1 cellular context compared by ENCODE assay signal in genomic region chr17:27529230-27529796, GRCh38.
TF ChIP-seq lines count a peak whose summit lies in the region.

No MANE protein-coding gene starts in this region.

TF ChIP-seq in K562, 482 proteins besides CTCF, POLR2A, EP300 and RAD21 (continued from another document and continues in another):
- no peak for TF ChIP-seq FOXO4 (CRISPR knock-in tag; IDR thresholded peaks at IDR 0.05)
- TF ChIP-seq TBL1XR1 (IDR thresholded peaks at IDR 0.05; ENCODE audit: low read length in 2 of 2), result peak in 1 of 2 experiments; percentile 98; a peak in 2 of 4 replicates
- no peak for TF ChIP-seq TGIF2 (CRISPR knock-in tag; IDR thresholded peaks at IDR 0.05)
- TF ChIP-seq POLR2H (tag; IDR thresholded peaks at IDR 0.05; ENCODE audit: low read depth), result peak; percentile 60; the same call in 1 of the 2 replicates
- TF ChIP-seq ZNF24 (IDR thresholded peaks at IDR 0.05), result peak; percentile 54; the same call in 1 of the 2 replicates
- no peak for TF ChIP-seq RREB1 (CRISPR knock-in tag; IDR thresholded peaks at IDR 0.05)
- no peak for TF ChIP-seq ZZZ3 (IDR thresholded peaks at IDR 0.05)
- TF ChIP-seq ZNF668 (CRISPR knock-in tag; IDR thresholded peaks at IDR 0.05), result peak; percentile 94
- TF ChIP-seq ZNF197 (CRISPR knock-in tag; IDR thresholded peaks at IDR 0.05; ENCODE audit: low read depth), result 0 out of 2 replicates have a peak, but pooled peaks have one; percentile 29
- no peak for TF ChIP-seq TEAD2 (tag; IDR thresholded peaks at IDR 0.05)
- TF ChIP-seq TRIM24 (IDR thresholded peaks at IDR 0.05), result peak; percentile 36 to 69; a peak in 3 of 4 replicates
- peak; percentile 66; the same call in 1 of the 2 replicates for TF ChIP-seq NBN (IDR thresholded peaks at IDR 0.05; ENCODE audit: low read depth)
- peak; percentile 71; the same call in 1 of the 2 replicates for TF ChIP-seq GABPB2 (CRISPR knock-in tag; conservative IDR thresholded peaks at IDR 0.05)
- TF ChIP-seq SRSF3 (IDR thresholded peaks at IDR 0.05; ENCODE audit: insufficient read depth, low read length), result no peak
- peak; percentile 82 for TF ChIP-seq L3MBTL2 (IDR thresholded peaks at IDR 0.05)
- TF ChIP-seq PPARD (CRISPR knock-in tag; IDR thresholded peaks at IDR 0.05), result 0 out of 2 replicates have a peak, but pooled peaks have one; percentile 18
- peak; percentile 86 for TF ChIP-seq SMARCA4 (IDR thresholded peaks at IDR 0.05)
- TF ChIP-seq ZNF140 (CRISPR knock-in tag; IDR thresholded peaks at IDR 0.05), result no peak; the same call in 1 of the 2 replicates
- peak; percentile 51; the same call in 1 of the 2 replicates for TF ChIP-seq HNRNPL (IDR thresholded peaks at IDR 0.05; ENCODE audit: low read depth, low read length)
- no peak for TF ChIP-seq ZNF282 (CRISPR knock-in tag; IDR thresholded peaks at IDR 0.05)
- TF ChIP-seq ZNF384 (IDR thresholded peaks at IDR 0.05; ENCODE audit: low read depth, low read length), result peak; percentile 93
- TF ChIP-seq HMG20A (CRISPR knock-in tag; conservative IDR thresholded peaks at IDR 0.05), result no peak
- TF ChIP-seq ZNF121 (CRISPR knock-in tag; conservative IDR thresholded peaks at IDR 0.05), result no peak
- TF ChIP-seq, protein P1, sequence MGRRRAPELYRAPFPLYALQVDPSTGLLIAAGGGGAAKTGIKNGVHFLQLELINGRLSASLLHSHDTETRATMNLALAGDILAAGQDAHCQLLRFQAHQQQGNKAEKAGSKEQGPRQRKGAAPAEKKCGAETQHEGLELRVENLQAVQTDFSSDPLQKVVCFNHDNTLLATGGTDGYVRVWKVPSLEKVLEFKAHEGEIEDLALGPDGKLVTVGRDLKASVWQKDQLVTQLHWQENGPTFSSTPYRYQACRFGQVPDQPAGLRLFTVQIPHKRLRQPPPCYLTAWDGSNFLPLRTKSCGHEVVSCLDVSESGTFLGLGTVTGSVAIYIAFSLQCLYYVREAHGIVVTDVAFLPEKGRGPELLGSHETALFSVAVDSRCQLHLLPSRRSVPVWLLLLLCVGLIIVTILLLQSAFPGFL (CRISPR knock-in tag; IDR thresholded peaks at IDR 0.05), result no peak
- no peak for TF ChIP-seq MYBL2 (IDR thresholded peaks at IDR 0.05; ENCODE audit: low read depth)
- no peak for TF ChIP-seq MYBL2 (CRISPR knock-in tag; IDR thresholded peaks at IDR 0.05; ENCODE audit: borderline replicate concordance)
- no peak for TF ChIP-seq PHF8 (IDR thresholded peaks at IDR 0.05; ENCODE audit: borderline replicate concordance, low read length)
- TF ChIP-seq POLR2B (IDR thresholded peaks at IDR 0.05; ENCODE audit: low read depth, partially characterized antibody), result no peak
- TF ChIP-seq HINFP (tag; conservative IDR thresholded peaks at IDR 0.05; ENCODE audit: low read depth), result peak; percentile 78; the same call in 1 of the 2 replicates
- TF ChIP-seq NFE2 (IDR thresholded peaks at IDR 0.05; ENCODE audit: low read depth), result peak; percentile 10; the same call in 1 of the 2 replicates
- no peak for TF ChIP-seq GTF2E2 (tag; IDR thresholded peaks at IDR 0.05)
- TF ChIP-seq THAP12 (CRISPR knock-in tag; IDR thresholded peaks at IDR 0.05), result no peak
- TF ChIP-seq SMARCE1 (IDR thresholded peaks at IDR 0.05), result peak; percentile 82
- peak; percentile 85 for TF ChIP-seq STAT5A (IDR thresholded peaks at IDR 0.05; ENCODE audit: borderline replicate concordance, low read length)
- TF ChIP-seq KHSRP (IDR thresholded peaks at IDR 0.05), result no peak
- peak; percentile 90 to 99; a peak in 3 of 4 replicates for TF ChIP-seq SRF (CRISPR knock-in tag; IDR thresholded peaks at IDR 0.05)
- no peak for TF ChIP-seq CBX2 (IDR thresholded peaks at IDR 0.05; ENCODE audit: insufficient read depth, low read length, poor library complexity, severe bottlenecking)
- no peak for TF ChIP-seq IRF2 (CRISPR knock-in tag; IDR thresholded peaks at IDR 0.05)
- peak; percentile 88 for TF ChIP-seq SOX6 (IDR thresholded peaks at IDR 0.05)
- TF ChIP-seq ZNF740 (CRISPR knock-in tag; IDR thresholded peaks at IDR 0.05), result no peak
- peak in 1 of 2 experiments; percentile 55; a peak in 1 of 4 replicates for TF ChIP-seq ZNF740 (tag; IDR thresholded peaks at IDR 0.05)
- TF ChIP-seq ID3 (CRISPR knock-in tag; IDR thresholded peaks at IDR 0.05), result peak; percentile 53; the same call in 1 of the 2 replicates
- TF ChIP-seq ID3 (tag; IDR thresholded peaks at IDR 0.05), result peak; percentile 84
- no peak for TF ChIP-seq NCOA4 (IDR thresholded peaks at IDR 0.05; ENCODE audit: partially characterized antibody)
- TF ChIP-seq SUPT5H (IDR thresholded peaks at IDR 0.05), result no peak
- 0 out of 2 replicates have a peak, but pooled peaks have one; percentile 22 for TF ChIP-seq BHLHE40 (IDR thresholded peaks at IDR 0.05; ENCODE audit: low read length)
- no peak for TF ChIP-seq ZNF551 (CRISPR knock-in tag; IDR thresholded peaks at IDR 0.05)
- 0 out of 2 replicates have a peak, but pooled peaks have one; percentile 51 for TF ChIP-seq PYGO2 (tag; IDR thresholded peaks at IDR 0.05)
- no peak for TF ChIP-seq CBX1 (IDR thresholded peaks at IDR 0.05; ENCODE audit: low read depth)
- TF ChIP-seq, protein P2, sequence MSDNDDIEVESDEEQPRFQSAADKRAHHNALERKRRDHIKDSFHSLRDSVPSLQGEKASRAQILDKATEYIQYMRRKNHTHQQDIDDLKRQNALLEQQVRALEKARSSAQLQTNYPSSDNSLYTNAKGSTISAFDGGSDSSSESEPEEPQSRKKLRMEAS (CRISPR knock-in tag; IDR thresholded peaks at IDR 0.05), result no peak
- peak; percentile 100 for TF ChIP-seq SMAD4 (CRISPR knock-in tag; conservative IDR thresholded peaks at IDR 0.05)
- TF ChIP-seq HDAC8 (tag; IDR thresholded peaks at IDR 0.05), result no peak; the same call in none of the 2 replicates
- TF ChIP-seq JUNB (CRISPR knock-in tag; conservative IDR thresholded peaks at IDR 0.05), result 0 out of 2 replicates have a peak, but pooled peaks have one; percentile 13
- no peak for TF ChIP-seq MIER1 (IDR thresholded peaks at IDR 0.05; ENCODE audit: low read depth)
- no peak for TF ChIP-seq ZBTB11 (CRISPR knock-in tag; IDR thresholded peaks at IDR 0.05)
